ENCODE assay signal across 8 cellular contexts in genomic region chr2:170928824-170929685, GRCh38. TPM values are rescaled to one million over a fixed set of nuclear protein-coding genes. Genes with fewer than 3 reads are reported as not detected.
A peak's percentile ranks its signal among the peaks of the same experiment; 100 is the strongest.
DNase-seq lines count a peak whose midpoint lies in the region; ATAC-seq and TF ChIP-seq lines count a peak whose summit lies in the region.

Gene GORASP2, plus strand, starts transcription at chr2:170929253. Its CDS starts 88 bp downstream, at chr2:170929341.

- 0% methylated on average over 76 to 95 of the region's 95 CpGs for WGBS in esophagus, 2 donors

- H3K27ac ChIP-seq in DND-41 (ENCODE audit: low read length), result peak within 1 kb of the TSS; percentile 91
- H3K27ac ChIP-seq in KMS-11, result peak within 1 kb of the TSS; percentile 83
- H3K27ac ChIP-seq in Panc1 (ENCODE audit: low read length), result peak within 1 kb of the TSS; percentile 99
- peak within 1 kb of the TSS; percentile 94 to 97 for H3K27ac ChIP-seq in esophagus (ENCODE audit: low read depth in 2 of 2, low read length in 1 of 2)
- H3K27ac ChIP-seq in muscle layer of colon (ENCODE audit: low read depth, low read length), result peak within 1 kb of the TSS; percentile 91

- no peaks in the 10 kb centered on the region for H3K9me3 Mint-ChIP-seq in activated T-cell treated with anti-CD3 and anti-CD28 coated beads, Interleukin-2, amount 50 U/mL, for 4 hours

- H3K36me3 Mint-ChIP-seq in activated T-cell treated with anti-CD3 and anti-CD28 coated beads, Interleukin-2, amount 50 U/mL, for 4 hours (ENCODE audit: insufficient read depth), result peaks cover 6% of the 10 kb centered on the region

- H3K27me3 Mint-ChIP-seq in activated T-cell treated with anti-CD3 and anti-CD28 coated beads, Interleukin-2, amount 50 U/mL, for 4 hours (ENCODE audit: low read depth), result no peaks in the 10 kb centered on the region

- peaks cover 35% of the 10 kb centered on the region; the same call in 1 of the 2 replicates for H4K20me1 ChIP-seq in DND-41 (ENCODE audit: insufficient read depth, low read length)
- H4K20me1 ChIP-seq in KMS-11 (ENCODE audit: insufficient read depth), result no peaks in the 10 kb centered on the region; the same call in 1 of the 2 replicates

- POLR2A ChIA-PET in Panc1 (lab: Charles Lee), result interaction anchor here (0.6 kb wide), 1 partner anchor 22 kb away, joined by 3 read pairs; no protein-coding TSS in a partner anchor

- peak within 1 kb of the TSS; percentile 97 for H3K4me2 ChIP-seq in DND-41 (ENCODE audit: insufficient read depth, low read length)
- peak within 1 kb of the TSS; percentile 89 for H3K4me2 ChIP-seq in KMS-11

- peak; percentile 91 for ATAC-seq in DND-41 (ENCODE audit: insufficient read depth, low read depth)
- ATAC-seq in GM21737 (IDR thresholded peaks at IDR 0.05; ENCODE audit: unreplicated experiment), result peak; percentile 89
- ATAC-seq in Panc1, result peak; percentile 96
- peak; percentile 93 for ATAC-seq in activated T-cell treated with anti-CD3 and anti-CD28 coated beads, Interleukin-2, amount 50 U/mL, for 4 hours

- CTCF ChIA-PET in Panc1 (lab: Charles Lee), result interaction anchor here (0.5 to 1.6 kb wide), 10 partner anchors 9 to 718 kb away, joined by 3 to 19 read pairs (median 3); partner anchors contain the start of gene GAD1

- H3K27me3 ChIP-seq in DND-41 (ENCODE audit: insufficient read depth, low read length, poor library complexity) (no peaks in the 10 kb centered on the region), KMS-11 (ENCODE audit: insufficient read depth, low read depth) (no peaks in the 10 kb centered on the region), Panc1 (ENCODE audit: control insufficient read depth, insufficient read depth, low read length) (no peaks in the 10 kb centered on the region), esophagus (ENCODE audit: control insufficient read depth in 1 of 2, insufficient read depth in 2 of 2, low read length in 2 of 2) (no peaks in the 10 kb centered on the region), muscle layer of colon (ENCODE audit: control insufficient read depth in 1 of 2, insufficient read depth in 2 of 2, low read length in 2 of 2) (no peaks in the 10 kb centered on the region)

- DNase-seq in DND-41, result peak; percentile 99
- DNase-seq in Panc1 (ENCODE audit: low read depth, low spot score), result peak; percentile 99
- peak; percentile 97 for DNase-seq in activated T-cell treated with anti-CD3 and anti-CD28 coated beads, Interleukin-2, amount 50 U/mL, for 4 hours
- peak; percentile 91 for DNase-seq in stimulated activated CD8-positive, alpha-beta memory T cell treated with anti-CD3 and anti-CD28 coated beads, Interleukin-7, amount 100 ng/mL, for 24 hours (ENCODE audit: low read depth)

- H3K36me3 ChIP-seq in DND-41 (ENCODE audit: insufficient read depth, low read length) (peaks cover 15% of the 10 kb centered on the region), KMS-11 (ENCODE audit: insufficient read depth) (no peaks in the 10 kb centered on the region), Panc1 (ENCODE audit: control insufficient read depth, insufficient read depth, low read length) (peaks cover 11% of the 10 kb centered on the region), esophagus (ENCODE audit: control insufficient read depth in 2 of 2, insufficient read depth in 2 of 2, low read length in 1 of 2) (peaks cover 0 to 2% of the 10 kb centered on the region in 2 donors), muscle layer of colon (ENCODE audit: insufficient read depth, low read length) (no peaks in the 10 kb centered on the region)

- peak within 1 kb of the TSS; percentile 51 to 84 for H3K4me3 ChIP-seq in DND-41 (ENCODE audit: low read depth in 1 of 2, low read length in 2 of 2)
- peak within 1 kb of the TSS; percentile 93 for H3K4me3 ChIP-seq in KMS-11 (IDR thresholded peaks at IDR 0.05; ENCODE audit: insufficient read depth, low read depth, low read length)
- peak within 1 kb of the TSS; percentile 88 to 90 for H3K4me3 ChIP-seq in Panc1 (ENCODE audit: low read depth in 2 of 2, low read length in 2 of 2)
- H3K4me3 ChIP-seq in esophagus (ENCODE audit: low read depth in 1 of 2, low read length in 2 of 2), result peak within 1 kb of the TSS; percentile 83 to 96
- peak within 1 kb of the TSS; percentile 75 to 76 for H3K4me3 ChIP-seq in muscle layer of colon (ENCODE audit: low read depth in 1 of 2, low read length in 2 of 2)

- peaks cover 46% of the 10 kb centered on the region for H3K4me1 ChIP-seq in DND-41 (ENCODE audit: insufficient read depth, low read length)
- H3K4me1 ChIP-seq in KMS-11 (ENCODE audit: low read depth, poor library complexity, severe bottlenecking), result peaks cover 31% of the 10 kb centered on the region
- H3K4me1 ChIP-seq in Panc1 (ENCODE audit: control insufficient read depth, insufficient read depth, low read length), result peaks cover 12% of the 10 kb centered on the region
- H3K4me1 ChIP-seq in esophagus (ENCODE audit: control insufficient read depth in 2 of 2, insufficient read depth in 2 of 2, low read length in 1 of 2), result peaks cover 0 to 3% of the 10 kb centered on the region in 2 donors
- H3K4me1 ChIP-seq in muscle layer of colon (ENCODE audit: insufficient read depth, low read length), result peaks cover 28% of the 10 kb centered on the region

- H3K9ac ChIP-seq in DND-41 (ENCODE audit: low read depth, low read length), result peak within 1 kb of the TSS; percentile 89
- peak within 1 kb of the TSS; percentile 96 for H3K9ac ChIP-seq in KMS-11
- peak within 1 kb of the TSS; percentile 78 for H3K9ac ChIP-seq in muscle layer of colon (ENCODE audit: low read length)

- H3K9me3 ChIP-seq in DND-41 (ENCODE audit: insufficient read depth, low read length, severe bottlenecking) (peaks cover 10% of the 10 kb centered on the region), Panc1 (ENCODE audit: control insufficient read depth, insufficient read depth, low read depth, low read length) (peaks cover 3% of the 10 kb centered on the region; the same call in 1 of the 2 replicates), esophagus (ENCODE audit: control insufficient read depth in 2 of 2, insufficient read depth in 1 of 2, low read depth in 1 of 2, low read length in 1 of 2) (no peaks in the 10 kb centered on the region), muscle layer of colon (ENCODE audit: low read length) (no peaks in the 10 kb centered on the region)

- TF ChIP-seq CTCF in DND-41 (IDR thresholded peaks at IDR 0.05; ENCODE audit: borderline replicate concordance, extremely low read depth, low read length, poor library complexity, severe bottlenecking) (peak; percentile 89), KMS-11 (conservative IDR thresholded peaks at IDR 0.05; ENCODE audit: low read depth, low read length) (peak; percentile 84), Panc1 (IDR thresholded peaks at IDR 0.05) (peak; percentile 100)

- intact Hi-C loops in Panc1 (cut with micrococcal nuclease; ENCODE audit: unreplicated experiment), result no loop called here

- BruUV-seq in Panc1 (replicated peaks; lab: Mats Ljungman, UMichigan), result no TSS peak

- H3K4me1 Mint-ChIP-seq in activated T-cell treated with anti-CD3 and anti-CD28 coated beads, Interleukin-2, amount 50 U/mL, for 4 hours (ENCODE audit: low read depth), result peaks cover 40% of the 10 kb centered on the region

- peak within 1 kb of the TSS; percentile 95 for H3K4me3 Mint-ChIP-seq in activated T-cell treated with anti-CD3 and anti-CD28 coated beads, Interleukin-2, amount 50 U/mL, for 4 hours

- in situ Hi-C loops in Panc1 (cut with HindIII; ENCODE audit: low pct_unique_long_range_greater_than_20kb, low sequenced_read_pairs), result no loop called here

- H3K79me2 ChIP-seq in DND-41 (ENCODE audit: insufficient read depth, low read length), result peaks cover 59% of the 10 kb centered on the region
- peaks cover 48% of the 10 kb centered on the region for H3K79me2 ChIP-seq in KMS-11 (ENCODE audit: insufficient read depth, low read depth)

- H2AFZ ChIP-seq in DND-41 (ENCODE audit: low read depth, low read length) (peak within 1 kb of the TSS; percentile 89), KMS-11 (ENCODE audit: low read depth) (peak within 1 kb of the TSS; percentile 93)

RNA-seq across cellular contexts. Expression of gene GORASP2, which starts in this region (rescaled TPM):
- 62.5 TPM for total RNA-seq in Panc1 (2021; ENCODE audit: unreplicated experiment)
- 57.4 TPM for polyA plus RNA-seq in Panc1 (2012; ENCODE audit: insufficient read length)
- total RNA-seq in activated T-cell treated with anti-CD3 and anti-CD28 coated beads, Interleukin-2, amount 50 U/mL, for 4 hours, result 100 to 1,000 TPM in 1 of 3 donors, 10 to 100 TPM in 2; 98.0 to 104 (median 99.4) TPM
- polyA plus RNA-seq in esophagus, result 10 to 100 TPM; 27.6 to 49.5 TPM

Comparison
In these comparisons a context has a peak if more than half of its experiments do, and no peak if none do; other contexts are left out.
1. Peak in every context shown above with its lines: DNase-seq, ATAC-seq, H3K4me3 ChIP-seq and H3K27ac ChIP-seq.